ENCODE assay signal across 27 cellular contexts in the genomic region with DNA sequence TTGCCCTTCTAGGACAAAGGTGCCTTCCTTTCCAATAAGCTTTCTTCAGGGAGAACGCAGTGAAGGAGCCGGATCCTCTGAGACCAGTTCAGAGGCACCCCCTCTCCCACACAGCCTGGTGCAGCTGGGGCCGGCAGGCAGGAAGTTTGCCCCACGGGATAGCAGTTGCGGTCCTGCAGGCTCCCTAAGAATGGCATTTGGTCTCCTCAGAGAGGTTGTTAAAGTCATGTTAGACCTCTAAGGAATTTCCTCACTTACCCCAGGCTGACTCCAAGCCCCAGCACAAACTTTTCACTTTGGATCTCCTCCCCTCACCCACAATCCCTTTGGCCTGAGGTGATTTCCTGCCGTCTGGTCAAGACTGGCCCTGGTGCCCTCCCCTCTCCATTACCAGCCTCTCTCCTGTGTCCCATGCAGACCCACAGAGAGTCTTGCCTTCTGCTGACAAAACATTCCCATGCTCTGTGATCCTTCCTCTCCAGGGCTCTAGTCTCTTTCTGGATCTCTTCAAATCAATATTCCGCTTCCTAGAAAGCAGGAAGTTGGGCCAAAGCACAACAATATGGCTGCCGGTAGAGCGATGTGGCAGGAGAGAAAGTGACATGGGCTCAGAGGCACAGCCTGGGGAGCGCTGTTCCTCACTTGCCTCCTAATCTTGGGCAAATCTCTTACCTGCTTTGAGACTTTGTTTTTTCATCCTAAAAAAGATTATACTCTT.
DNase-seq lines count a peak whose midpoint lies in the region; ATAC-seq and TF ChIP-seq lines count a peak whose summit lies in the region.
"Had no signal": no experiment of that assay in that cellular context is flagged by ENCODE, and none has a peak within 500 bp of the region (broad histone marks: within the 10 kb centered on the region; RNA-seq: fewer than 3 reads in every experiment).

No MANE protein-coding gene starts in this region.

- no peaks in the 10 kb centered on the region for H3K36me3 Mint-ChIP-seq in MCF 10A (ENCODE audit: insufficient read depth, unreplicated experiment)
- no peaks in the 10 kb centered on the region for H3K36me3 Mint-ChIP-seq in endodermal cell (ENCODE audit: low read depth)
- H3K36me3 Mint-ChIP-seq in neural progenitor cell, result no peaks in the 10 kb centered on the region

- dilution Hi-C loops in mammary epithelial cell (cut with HindIII; ENCODE audit: low sequenced_read_pairs), result loop anchor here (25.0 kb wide), 1 partner anchor 212 kb away; no protein-coding TSS in a partner anchor

- H3F3A ChIP-seq in neural progenitor cell (ENCODE audit: low read depth), result no peaks in the 10 kb centered on the region

- POLR2A ChIA-PET in MCF 10A (lab: Yijun Ruan, JAX), result interaction anchor here (1.1 kb wide), 1 partner anchor 7 kb away, joined by 3 read pairs; no protein-coding TSS in a partner anchor

- BruUV-seq in mammary epithelial cell (replicated peaks; lab: Mats Ljungman, UMichigan), result no TSS peak
- BruUV-seq in MCF 10A (replicated peaks; lab: Mats Ljungman, UMichigan), result no TSS peak

- H3K36me3 ChIP-seq in mammary epithelial cell (ENCODE audit: insufficient read depth, low read length) (no peaks in the 10 kb centered on the region), endodermal cell (ENCODE audit: control insufficient read depth, insufficient read depth, low read length) (no peaks in the 10 kb centered on the region), neural progenitor cell (no peaks in the 10 kb centered on the region)
- H3K36me3 ChIP-seq: upper lobe of right lung, WERI-Rb-1 had no signal

- ATAC-seq in GM19452 (IDR thresholded peaks at IDR 0.05; ENCODE audit: unreplicated experiment), result no peak
- ATAC-seq: body of pancreas, right cardiac atrium, upper lobe of right lung had no signal

- H3K79me2 ChIP-seq in mammary epithelial cell (ENCODE audit: insufficient read depth, low read length) (no peaks in the 10 kb centered on the region), neural progenitor cell (ENCODE audit: low read depth) (no peaks in the 10 kb centered on the region)

- H3K4me1 Mint-ChIP-seq in MCF 10A (ENCODE audit: insufficient read depth, unreplicated experiment) (no peaks in the 10 kb centered on the region), endodermal cell (no peaks in the 10 kb centered on the region), neural progenitor cell (peaks cover 15% of the 10 kb centered on the region)

- H3K9me3 Mint-ChIP-seq in MCF 10A (ENCODE audit: unreplicated experiment) (no peaks in the 10 kb centered on the region), endodermal cell (no peaks in the 10 kb centered on the region), neural progenitor cell (no peaks in the 10 kb centered on the region)
- H3K9me3 Mint-ChIP-seq: activated CD4-positive, alpha-beta T cell treated with anti-CD3 and anti-CD28 coated beads, Interleukin-2, amount 10 ng/mL, durations not matched to agents 24 days and 14 days had no signal

- intact Hi-C loops in mammary epithelial cell (cut with micrococcal nuclease), result loop anchor here (5.0 kb wide), 1 partner anchor 353 kb away; no protein-coding TSS in a partner anchor
- intact Hi-C loops in MCF 10A (cut with micrococcal nuclease), result no loop called here

- H4K20me1 ChIP-seq in mammary epithelial cell (ENCODE audit: insufficient read depth, low read length) (no peaks in the 10 kb centered on the region), neural progenitor cell (ENCODE audit: low read depth) (no peaks in the 10 kb centered on the region)

- no peak overlapping the region for H3K4me3 Mint-ChIP-seq in MCF 10A (ENCODE audit: unreplicated experiment)
- no peak overlapping the region for H3K4me3 Mint-ChIP-seq in endodermal cell
- no peak overlapping the region for H3K4me3 Mint-ChIP-seq in neural progenitor cell
- H3K4me3 Mint-ChIP-seq: activated CD4-positive, alpha-beta T cell treated with anti-CD3 and anti-CD28 coated beads, Interleukin-2, amount 10 ng/mL, durations not matched to agents 24 days and 14 days had no signal

- H3K4me3 ChIP-seq in mammary epithelial cell (replicated peaks in 1 of 3; ENCODE audit: insufficient read depth in 1 of 3, low read depth in 2 of 3, low read length in 3 of 3) (no peak overlapping the region), endodermal cell (ENCODE audit: low read length) (no peak overlapping the region), neural progenitor cell (no peak overlapping the region)
- H3K4me3 ChIP-seq: body of pancreas, PC-9, upper lobe of right lung had no signal

- H3K27ac ChIP-seq in mammary epithelial cell (ENCODE audit: insufficient read depth, low read depth, low read length) (no peak overlapping the region), endodermal cell (ENCODE audit: low read depth, low read length) (no peak overlapping the region), neural progenitor cell (no peak overlapping the region)
- H3K27ac ChIP-seq: 22Rv1, body of pancreas, PC-9, upper lobe of right lung, WERI-Rb-1 had no signal

- TF ChIP-seq CTCF in mammary epithelial cell (conservative IDR thresholded peaks at IDR 0.05 in 1 of 2, IDR thresholded peaks at IDR 0.05 in 1 of 2; ENCODE audit: extremely low read depth in 1 of 2, insufficient read depth in 1 of 2, low read depth in 1 of 2, low read length in 2 of 2), result no peak
- TF ChIP-seq CTCF in MCF 10A (IDR thresholded peaks at IDR 0.05; ENCODE audit: unreplicated experiment), result no peak
- no peak for TF ChIP-seq CTCF in endodermal cell (conservative IDR thresholded peaks at IDR 0.05)
- no peak for TF ChIP-seq CTCF in neural progenitor cell (IDR thresholded peaks at IDR 0.05)

- peak overlapping the region; percentile 17 for H2AFZ ChIP-seq in mammary epithelial cell (ENCODE audit: low read depth, low read length)
- no peak overlapping the region for H2AFZ ChIP-seq in neural progenitor cell (replicated peaks)
- H2AFZ ChIP-seq: PC-9 had no signal

- H3K4me1 ChIP-seq in mammary epithelial cell (ENCODE audit: insufficient read depth, low read length) (no peaks in the 10 kb centered on the region), endodermal cell (ENCODE audit: control insufficient read depth, insufficient read depth, low read length) (no peaks in the 10 kb centered on the region), neural progenitor cell (peaks cover 5% of the 10 kb centered on the region)

- H3K27ac Mint-ChIP-seq in MCF 10A (ENCODE audit: low read depth, unreplicated experiment) (no peak overlapping the region), endodermal cell (peak overlapping the region; percentile 7), neural progenitor cell (peak overlapping the region; percentile 62)
- H3K27ac Mint-ChIP-seq: activated CD4-positive, alpha-beta T cell treated with anti-CD3 and anti-CD28 coated beads, Interleukin-2, amount 10 ng/mL, durations not matched to agents 24 days and 14 days had no signal

- H3K9ac ChIP-seq in mammary epithelial cell (ENCODE audit: insufficient read depth, low read length), result no peak overlapping the region
- H3K9ac ChIP-seq in endodermal cell (ENCODE audit: extremely low read depth, low read length, poor library complexity, severe bottlenecking), result no peak overlapping the region
- H3K9ac ChIP-seq in neural progenitor cell, result no peak overlapping the region

- CTCF ChIA-PET in mammary epithelial cell (lab: Charles Lee; ENCODE audit: low non-redundant PET) (no interaction called here), MCF 10A (lab: Yijun Ruan, JAX) (interaction anchor here (0.8 to 4.6 kb wide), 9 partner anchors 14 to 580 kb away, joined by 3 to 21 read pairs (median 4); no protein-coding TSS in a partner anchor)

- H3K27me3 ChIP-seq in mammary epithelial cell (ENCODE audit: insufficient read depth, low read length), result no peaks in the 10 kb centered on the region
- no peaks in the 10 kb centered on the region for H3K27me3 ChIP-seq in endodermal cell (ENCODE audit: control insufficient read depth, insufficient read depth, low read length, poor library complexity, severe bottlenecking)
- no peaks in the 10 kb centered on the region for H3K27me3 ChIP-seq in neural progenitor cell
- H3K27me3 ChIP-seq: body of pancreas, upper lobe of right lung had no signal

- DNase-seq in mammary epithelial cell, result no peak
- no peak for DNase-seq in MCF 10A (ENCODE audit: unreplicated experiment)
- DNase-seq in endodermal cell, result peak; percentile 68
- no peak for DNase-seq in neural progenitor cell (ENCODE audit: low spot score)
- DNase-seq in NCI-H1436 (lab: John Stamatoyannopoulos, UW), result no peak
- no peak for DNase-seq in kidney glomerular epithelial cell (lab: John Stamatoyannopoulos, UW)
- DNase-seq in LoVo (ENCODE audit: low spot score), result no peak
- DNase-seq: activated CD4-positive, alpha-beta T cell treated with anti-CD3 and anti-CD28 coated beads, Interleukin-2, amount 10 ng/mL, durations not matched to agents 24 days and 14 days; activated naive CD4-positive, alpha-beta T cell; activated T-cell treated with anti-CD3 and anti-CD28 coated beads, Interleukin-2, amount 50 U/mL, for 48 hours; body of pancreas; cerebellar nuclear complex; EL; GOT3; KBM-7; NCI-H146; NCI-H2171; NCI-H510A treated with DMSO at 0.1 percent for 48 hours; PC-9; Right ventricle myocardium superior; stimulated activated CD4-positive, alpha-beta T cell treated with anti-CD3 and anti-CD28 coated beads, Interleukin-2, amount 100 ng/mL, for 48 hours; T-helper 9 cell; upper lobe of right lung; WERI-Rb-1 had no signal

- no peak overlapping the region for H3K4me2 ChIP-seq in mammary epithelial cell (ENCODE audit: insufficient read depth, low read depth, low read length)
- no peak overlapping the region for H3K4me2 ChIP-seq in neural progenitor cell
- H3K4me2 ChIP-seq: PC-9 had no signal

- in situ Hi-C loops in mammary epithelial cell (cut with MboI; ENCODE audit: low sequenced_read_pairs in 2 of 2), result no loop called here

- H3K9me3 ChIP-seq in mammary epithelial cell (replicated peaks; ENCODE audit: insufficient read depth, low read length) (no peaks in the 10 kb centered on the region), endodermal cell (ENCODE audit: control insufficient read depth, low read length) (no peaks in the 10 kb centered on the region), neural progenitor cell (ENCODE audit: low read depth) (no peaks in the 10 kb centered on the region)
- H3K9me3 ChIP-seq: body of pancreas, upper lobe of right lung had no signal

- H3K27me3 Mint-ChIP-seq in MCF 10A (ENCODE audit: insufficient read depth, unreplicated experiment), result no peaks in the 10 kb centered on the region
- peaks cover 7% of the 10 kb centered on the region for H3K27me3 Mint-ChIP-seq in endodermal cell (ENCODE audit: insufficient read depth)
- H3K27me3 Mint-ChIP-seq in neural progenitor cell (ENCODE audit: insufficient read depth, low read depth), result peaks cover 3% of the 10 kb centered on the region

- WGBS in mammary epithelial cell (ENCODE audit: low coverage, missing lambda C conversion rate), result 93% methylated on average over 9 of the region's 10 CpGs
- 91 to 95% methylated on average over 3 to 10 of the region's 10 CpGs for WGBS in endodermal cell (ENCODE audit: insufficient coverage in 1 of 2, insufficient read length in 1 of 2), 2 experiments
